ENCODE assay signal across 22 cellular contexts in the genomic region with DNA sequence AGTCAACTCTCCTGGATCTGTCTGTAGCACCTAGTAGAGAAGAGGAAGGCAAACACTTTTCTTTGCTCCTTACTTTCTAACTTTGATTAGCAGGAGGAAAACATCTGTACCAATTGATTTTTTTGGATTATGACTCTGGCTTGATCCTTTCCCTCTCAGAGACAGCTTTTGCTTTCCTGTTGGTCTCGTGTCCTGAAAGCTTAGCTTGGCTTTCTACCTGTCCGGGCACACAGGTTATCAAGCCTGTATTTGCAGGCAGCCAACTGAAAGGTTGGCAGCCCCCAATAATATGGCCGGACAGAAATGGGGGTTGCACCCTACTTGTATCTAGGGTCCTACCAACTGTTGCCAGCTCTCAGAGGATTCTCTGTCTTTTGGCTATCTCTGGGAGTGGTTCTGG.
"Had no signal": no experiment of that assay in that cellular context is flagged by ENCODE, and none has a peak within 500 bp of the region (broad histone marks: within the 10 kb centered on the region; RNA-seq: fewer than 3 reads in every experiment).

No MANE protein-coding gene starts in this region.

- H3K4me1 Mint-ChIP-seq: naive thymus-derived CD4-positive, alpha-beta T cell had no signal

- H3K4me1 ChIP-seq: heart left ventricle, left ventricle myocardium inferior, lower lobe of right lung, right atrium auricular region, suprapubic skin, thyroid gland, upper lobe of right lung had no signal

- ATAC-seq: esophagus mucosa; heart left ventricle; lower lobe of right lung; naive thymus-derived CD4-positive, alpha-beta T cell; stimulated activated naive CD8-positive, alpha-beta T cell treated with anti-CD3 and anti-CD28 coated beads, Interleukin-15, Interleukin-2, amounts not matched to agents 100 U/mL and 50 U/mL, for 24 hours; upper lobe of right lung had no signal

- H3K4me2 ChIP-seq: smooth muscle cell had no signal

- H3K27me3 ChIP-seq: heart left ventricle, neutrophil, suprapubic skin, thyroid gland, upper lobe of right lung had no signal

- H3K4me3 ChIP-seq: heart left ventricle, left ventricle myocardium inferior, lower lobe of right lung, right atrium auricular region, smooth muscle cell, suprapubic skin, thyroid gland, upper lobe of right lung had no signal

- H3K27ac ChIP-seq: heart left ventricle, left ventricle myocardium inferior, lower lobe of right lung, neutrophil, right atrium auricular region, suprapubic skin, thyroid gland, upper lobe of right lung had no signal

- H3K9me3 ChIP-seq: heart left ventricle, left ventricle myocardium inferior, lower lobe of right lung, neutrophil, right atrium auricular region, suprapubic skin, thyroid gland, upper lobe of right lung had no signal

- FAIRE-seq: endometrium, frontal cortex had no signal

- H3K9me3 Mint-ChIP-seq: central memory CD8-positive, alpha-beta T cell; memory B cell had no signal

- H3K27ac Mint-ChIP-seq: memory B cell had no signal

- DNase-seq: cortex of kidney; effector memory CD4-positive, alpha-beta T cell; heart left ventricle; hypothalamus; islet precursor cell; left ventricle myocardium inferior; lower lobe of right lung; midbrain; naive thymus-derived CD4-positive, alpha-beta T cell; stimulated activated CD4-positive, alpha-beta T cell treated with anti-CD3 and anti-CD28 coated beads, Interleukin-2, amount 100 ng/mL, for 48 hours; stimulated activated naive CD8-positive, alpha-beta T cell treated with anti-CD3 and anti-CD28 coated beads, Interleukin-15, Interleukin-2, amounts not matched to agents 100 U/mL and 50 U/mL, for 24 hours; thyroid gland; upper lobe of right lung had no signal

- H3K27me3 Mint-ChIP-seq: central memory CD8-positive, alpha-beta T cell; memory B cell; naive thymus-derived CD4-positive, alpha-beta T cell had no signal

- H3K36me3 ChIP-seq: heart left ventricle, left ventricle myocardium inferior, lower lobe of right lung, neutrophil, right atrium auricular region, suprapubic skin, thyroid gland, upper lobe of right lung had no signal

- H3K4me3 Mint-ChIP-seq: central memory CD8-positive, alpha-beta T cell; memory B cell; naive thymus-derived CD4-positive, alpha-beta T cell had no signal
